In the genomic region with DNA sequence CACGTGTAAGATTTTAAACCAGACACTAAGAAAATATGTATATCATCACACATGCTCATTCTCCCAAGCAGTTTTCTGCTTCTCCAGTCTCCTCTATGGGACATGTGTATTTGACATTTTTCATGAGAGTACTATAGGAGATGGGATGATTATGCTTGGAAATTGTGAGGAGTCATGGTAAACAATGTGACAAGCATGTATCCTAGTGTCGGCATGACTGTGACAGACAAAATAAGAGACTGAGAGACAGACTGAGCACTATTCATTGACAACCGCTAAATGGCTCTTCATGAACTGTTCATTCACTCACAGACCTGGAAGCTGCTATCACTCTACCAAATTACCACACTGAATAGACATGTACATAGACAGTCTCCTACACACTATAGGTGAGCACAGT, we compare ENCODE assay signal across 25 cellular contexts.
"Had no signal": no experiment of that assay in that cellular context is flagged by ENCODE, and none has a peak within 500 bp of the region (broad histone marks: within the 10 kb centered on the region; RNA-seq: fewer than 3 reads in every experiment).

No MANE protein-coding gene starts in this region.

- H3K27ac ChIP-seq: colonic mucosa, coronary artery, dorsolateral prefrontal cortex, epithelial cell of prostate, esophagus muscularis mucosa, esophagus squamous epithelium, foreskin keratinocyte, gastrocnemius medialis, gastroesophageal sphincter, heart left ventricle, heart right ventricle, hepatocyte had no signal

- H3K36me3 ChIP-seq: colonic mucosa, esophagus muscularis mucosa, esophagus squamous epithelium, gastrocnemius medialis, gastroesophageal sphincter, heart left ventricle, heart right ventricle had no signal

- H3K4me1 ChIP-seq: colonic mucosa, esophagus squamous epithelium, gastrocnemius medialis had no signal

- H3K27me3 ChIP-seq: colonic mucosa, dorsolateral prefrontal cortex, esophagus muscularis mucosa, esophagus squamous epithelium, foreskin keratinocyte, gastrocnemius medialis, gastroesophageal sphincter, heart left ventricle, heart right ventricle, hepatocyte had no signal

- DNase-seq: colonic mucosa; cortex of kidney; dermis blood vessel endothelial cell; dorsolateral prefrontal cortex; effector CD4-positive, alpha-beta T cell; effector CD8-positive, alpha-beta T cell; effector memory CD4-positive, alpha-beta T cell; effector memory CD8-positive, alpha-beta T cell; endodermal cell; erythroblast; esophagus squamous epithelium; foreskin fibroblast; foreskin keratinocyte; foreskin melanocyte; gastrocnemius medialis; glutamatergic neuron; head of caudate nucleus; heart left ventricle; heart right ventricle had no signal

- H3K79me2 ChIP-seq: hepatocyte had no signal

- H2AFZ ChIP-seq: hepatocyte had no signal

- H3K9me3 ChIP-seq: colonic mucosa, esophagus muscularis mucosa, esophagus squamous epithelium, gastrocnemius medialis, gastroesophageal sphincter, heart left ventricle, heart right ventricle had no signal

- H3K4me3 ChIP-seq: colonic mucosa, coronary artery, dorsolateral prefrontal cortex, esophagus muscularis mucosa, esophagus squamous epithelium, gastrocnemius medialis, gastroesophageal sphincter, heart left ventricle, heart right ventricle, hepatocyte had no signal

- ATAC-seq: effector memory CD8-positive, alpha-beta T cell; esophagus mucosa; foreskin keratinocyte; gastrocnemius medialis; gastroesophageal sphincter; heart left ventricle; heart right ventricle had no signal

- H3K4me2 ChIP-seq: hepatocyte had no signal
